11 cellular contexts compared by ENCODE assay signal in the genomic region with DNA sequence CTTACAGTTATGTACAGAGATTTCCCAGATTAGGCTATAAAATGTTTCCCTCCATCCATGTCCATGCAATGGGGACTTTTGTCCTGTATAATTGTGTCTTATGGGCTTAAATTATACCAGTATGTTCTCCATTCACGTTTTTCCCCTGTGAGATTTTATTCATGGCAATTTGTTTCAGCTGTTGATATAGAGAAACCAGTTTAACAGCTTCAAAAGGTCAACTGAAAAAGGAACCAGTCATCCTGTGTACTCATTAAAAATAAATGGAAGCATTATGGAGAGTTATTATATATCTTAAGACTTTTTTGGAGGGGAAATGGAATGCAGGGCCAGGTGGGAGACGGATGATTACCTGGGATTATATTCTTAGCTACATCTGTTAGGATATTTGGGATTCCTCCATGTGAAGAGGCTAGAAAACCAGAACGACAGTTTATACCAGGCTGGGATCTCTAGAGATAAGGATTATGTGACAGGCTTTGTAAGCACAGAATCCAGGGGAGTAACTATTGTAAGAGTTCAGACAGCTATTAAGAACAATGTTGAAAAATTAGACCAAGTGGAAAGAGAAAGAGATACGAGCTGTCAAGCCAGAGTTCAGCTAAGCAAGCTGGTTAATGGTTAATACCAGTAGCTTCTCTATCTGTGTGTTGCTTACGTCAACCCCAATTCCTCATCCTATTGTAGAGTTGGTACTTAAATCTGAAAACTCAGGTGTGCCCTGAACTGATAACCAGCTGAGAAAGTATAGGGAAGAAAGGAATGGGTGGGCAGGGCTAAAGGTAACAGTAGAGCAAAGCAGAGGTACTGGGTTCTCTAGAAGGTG. TPM values are rescaled to one million over a fixed set of nuclear protein-coding genes. Genes with fewer than 3 reads are reported as not detected.
DNase-seq lines count a peak whose midpoint lies in the region; ATAC-seq lines count a peak whose summit lies in the region.
"Had no signal": no experiment of that assay in that cellular context is flagged by ENCODE, and none has a peak within 500 bp of the region (broad histone marks: within the 10 kb centered on the region; RNA-seq: fewer than 3 reads in every experiment).

No MANE protein-coding gene starts in this region.

- H3K4me3 Mint-ChIP-seq in T-cell: no peak overlapping the region
- H3K4me3 Mint-ChIP-seq: activated CD4-positive, alpha-beta memory T cell treated with anti-CD3 and anti-CD28 coated beads for 36 hours; endodermal cell had no signal

- H3K36me3 Mint-ChIP-seq in T-cell: no peaks in the 10 kb centered on the region
- H3K36me3 Mint-ChIP-seq: activated CD4-positive, alpha-beta memory T cell treated with anti-CD3 and anti-CD28 coated beads for 36 hours had no signal

- ATAC-seq in GM21423 (IDR thresholded peaks at IDR 0.05; ENCODE audit: unreplicated experiment): peak; percentile 74
- peak; percentile 75 for ATAC-seq in HG03354 (IDR thresholded peaks at IDR 0.05; ENCODE audit: poor library complexity, severe bottlenecking, unreplicated experiment)
- no peak for ATAC-seq in T-cell (replicated peaks in 1 of 4)

- CTCF ChIA-PET in T-cell (lab: Charles Lee): interaction anchor here (0.8 to 1.1 kb wide), 3 partner anchors 14 to 16 kb away, joined by 3 to 4 read pairs (median 4); no protein-coding TSS in a partner anchor

- POLR2A ChIA-PET in T-cell (lab: Charles Lee): no interaction called here

- no peak overlapping the region for H3K27ac Mint-ChIP-seq in T-cell
- H3K27ac Mint-ChIP-seq: activated CD4-positive, alpha-beta memory T cell treated with anti-CD3 and anti-CD28 coated beads for 36 hours had no signal

- DNase-seq in left kidney (ENCODE audit: low read depth, low spot score): peak; percentile 43
- DNase-seq in SKM-1 treated with dmso at 0.1 percent for 144 hours (lab: John Stamatoyannopoulos, UW; ENCODE audit: unreplicated experiment): no peak
- DNase-seq in T-cell: no peak
- no peak for DNase-seq in epidermal melanocyte (ENCODE audit: insufficient read length, low spot score)
- DNase-seq in SW 1271 (lab: John Stamatoyannopoulos, UW): no peak
- DNase-seq: activated CD4-positive, alpha-beta memory T cell treated with anti-CD3 and anti-CD28 coated beads for 36 hours; endodermal cell; NCI-H2171 had no signal

- H3K9me3 Mint-ChIP-seq in T-cell: no peaks in the 10 kb centered on the region
- H3K9me3 Mint-ChIP-seq: activated CD4-positive, alpha-beta memory T cell treated with anti-CD3 and anti-CD28 coated beads for 36 hours; endodermal cell had no signal

- H3K27me3 Mint-ChIP-seq in T-cell: peaks cover 14 to 32% of the 10 kb centered on the region in 2 donors

- H3K4me3 ChIP-seq in GM08714 (ENCODE audit: low read length): 0 out of 2 replicates have a peak overlapping the region, but pooled peaks have one; percentile 29

- no peaks in the 10 kb centered on the region for H3K4me1 Mint-ChIP-seq in T-cell

RNA-seq across cellular contexts. Expression of a gene that starts 12.4 kb away (rescaled TPM):
- total RNA-seq in T-cell: under 1 TPM in 3 of 5 donors, not detected in 2; 0.06 to 0.16 (median 0.09) TPM

RNA-seq across cellular contexts. Expression of a gene that starts 51.3 kb away (rescaled TPM):
- total RNA-seq in T-cell: 10 to 100 TPM in 3 of 5 donors, 1 to 10 TPM in 2; 7.8 to 27.4 (median 14.3) TPM

Comparison
In these comparisons a context has a peak if more than half of its experiments do, and no peak if none do; other contexts are left out.
1. ATAC-seq: peak in GM21423 (single experiment) and HG03354 (single experiment); none in T-cell (0 of 4).